Comparison of ENCODE assay signal across 1 cellular context in the genomic region with DNA sequence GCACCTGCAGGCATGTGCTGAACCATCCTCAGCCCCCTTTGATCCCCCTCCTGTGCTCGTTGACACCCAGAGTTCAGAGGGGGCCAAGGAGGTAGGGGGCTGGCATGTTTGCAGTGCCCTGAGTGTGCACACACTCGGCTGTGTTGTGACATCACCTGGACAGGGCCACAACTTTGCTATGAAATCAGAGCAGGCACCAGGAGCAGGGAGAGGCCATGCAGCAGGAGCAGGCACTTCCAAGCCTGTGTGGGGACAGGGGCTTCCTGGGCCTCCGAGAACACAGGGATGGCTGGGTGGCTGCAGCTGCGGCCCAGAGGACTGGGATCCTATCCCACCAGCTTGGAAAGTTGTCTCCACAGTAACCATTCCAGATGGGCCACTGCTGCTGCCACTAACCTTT.
TF ChIP-seq lines count a peak whose summit lies in the region.

No MANE protein-coding gene starts in this region.

TF ChIP-seq in WTC11, 78 proteins besides CTCF, POLR2A, EP300 and RAD21 (continued from another document):
- TF ChIP-seq HMGXB4 (CRISPR knock-in tag; IDR thresholded peaks at IDR 0.05) (no peak), SP1 (CRISPR knock-in tag; conservative IDR thresholded peaks at IDR 0.05) (no peak), USF1 (CRISPR knock-in tag; IDR thresholded peaks at IDR 0.05) (no peak), MLX (CRISPR knock-in tag; IDR thresholded peaks at IDR 0.05) (no peak), ZNF317 (CRISPR knock-in tag; IDR thresholded peaks at IDR 0.05; ENCODE audit: borderline replicate concordance, low read depth) (no peak), TP53 (CRISPR knock-in tag; IDR thresholded peaks at IDR 0.05) (no peak), CBFB (CRISPR knock-in tag; IDR thresholded peaks at IDR 0.05; ENCODE audit: low read depth) (no peak), SMAD4 (CRISPR knock-in tag; IDR thresholded peaks at IDR 0.05) (no peak), GTF2I (CRISPR knock-in tag; conservative IDR thresholded peaks at IDR 0.05) (no peak), ZNF232 (CRISPR knock-in tag; IDR thresholded peaks at IDR 0.05) (no peak), ZNF281 (CRISPR knock-in tag; IDR thresholded peaks at IDR 0.05) (no peak), NR1H2 (CRISPR knock-in tag; IDR thresholded peaks at IDR 0.05) (no peak), NR3C1 (CRISPR knock-in tag; conservative IDR thresholded peaks at IDR 0.05; ENCODE audit: low read depth) (no peak), ZNF219 (CRISPR knock-in tag; IDR thresholded peaks at IDR 0.05; ENCODE audit: borderline replicate concordance) (no peak)
- TF ChIP-seq, protein P1, sequence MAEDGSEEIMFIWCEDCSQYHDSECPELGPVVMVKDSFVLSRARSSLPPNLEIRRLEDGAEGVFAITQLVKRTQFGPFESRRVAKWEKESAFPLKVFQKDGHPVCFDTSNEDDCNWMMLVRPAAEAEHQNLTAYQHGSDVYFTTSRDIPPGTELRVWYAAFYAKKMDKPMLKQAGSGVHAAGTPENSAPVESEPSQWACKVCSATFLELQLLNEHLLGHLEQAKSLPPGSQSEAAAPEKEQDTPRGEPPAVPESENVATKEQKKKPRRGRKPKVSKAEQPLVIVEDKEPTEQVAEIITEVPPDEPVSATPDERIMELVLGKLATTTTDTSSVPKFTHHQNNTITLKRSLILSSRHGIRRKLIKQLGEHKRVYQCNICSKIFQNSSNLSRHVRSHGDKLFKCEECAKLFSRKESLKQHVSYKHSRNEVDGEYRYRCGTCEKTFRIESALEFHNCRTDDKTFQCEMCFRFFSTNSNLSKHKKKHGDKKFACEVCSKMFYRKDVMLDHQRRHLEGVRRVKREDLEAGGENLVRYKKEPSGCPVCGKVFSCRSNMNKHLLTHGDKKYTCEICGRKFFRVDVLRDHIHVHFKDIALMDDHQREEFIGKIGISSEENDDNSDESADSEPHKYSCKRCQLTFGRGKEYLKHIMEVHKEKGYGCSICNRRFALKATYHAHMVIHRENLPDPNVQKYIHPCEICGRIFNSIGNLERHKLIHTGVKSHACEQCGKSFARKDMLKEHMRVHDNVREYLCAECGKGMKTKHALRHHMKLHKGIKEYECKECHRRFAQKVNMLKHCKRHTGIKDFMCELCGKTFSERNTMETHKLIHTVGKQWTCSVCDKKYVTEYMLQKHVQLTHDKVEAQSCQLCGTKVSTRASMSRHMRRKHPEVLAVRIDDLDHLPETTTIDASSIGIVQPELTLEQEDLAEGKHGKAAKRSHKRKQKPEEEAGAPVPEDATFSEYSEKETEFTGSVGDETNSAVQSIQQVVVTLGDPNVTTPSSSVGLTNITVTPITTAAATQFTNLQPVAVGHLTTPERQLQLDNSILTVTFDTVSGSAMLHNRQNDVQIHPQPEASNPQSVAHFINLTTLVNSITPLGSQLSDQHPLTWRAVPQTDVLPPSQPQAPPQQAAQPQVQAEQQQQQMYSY (CRISPR knock-in tag; IDR thresholded peaks at IDR 0.05), result no peak
- TF ChIP-seq, protein P2, sequence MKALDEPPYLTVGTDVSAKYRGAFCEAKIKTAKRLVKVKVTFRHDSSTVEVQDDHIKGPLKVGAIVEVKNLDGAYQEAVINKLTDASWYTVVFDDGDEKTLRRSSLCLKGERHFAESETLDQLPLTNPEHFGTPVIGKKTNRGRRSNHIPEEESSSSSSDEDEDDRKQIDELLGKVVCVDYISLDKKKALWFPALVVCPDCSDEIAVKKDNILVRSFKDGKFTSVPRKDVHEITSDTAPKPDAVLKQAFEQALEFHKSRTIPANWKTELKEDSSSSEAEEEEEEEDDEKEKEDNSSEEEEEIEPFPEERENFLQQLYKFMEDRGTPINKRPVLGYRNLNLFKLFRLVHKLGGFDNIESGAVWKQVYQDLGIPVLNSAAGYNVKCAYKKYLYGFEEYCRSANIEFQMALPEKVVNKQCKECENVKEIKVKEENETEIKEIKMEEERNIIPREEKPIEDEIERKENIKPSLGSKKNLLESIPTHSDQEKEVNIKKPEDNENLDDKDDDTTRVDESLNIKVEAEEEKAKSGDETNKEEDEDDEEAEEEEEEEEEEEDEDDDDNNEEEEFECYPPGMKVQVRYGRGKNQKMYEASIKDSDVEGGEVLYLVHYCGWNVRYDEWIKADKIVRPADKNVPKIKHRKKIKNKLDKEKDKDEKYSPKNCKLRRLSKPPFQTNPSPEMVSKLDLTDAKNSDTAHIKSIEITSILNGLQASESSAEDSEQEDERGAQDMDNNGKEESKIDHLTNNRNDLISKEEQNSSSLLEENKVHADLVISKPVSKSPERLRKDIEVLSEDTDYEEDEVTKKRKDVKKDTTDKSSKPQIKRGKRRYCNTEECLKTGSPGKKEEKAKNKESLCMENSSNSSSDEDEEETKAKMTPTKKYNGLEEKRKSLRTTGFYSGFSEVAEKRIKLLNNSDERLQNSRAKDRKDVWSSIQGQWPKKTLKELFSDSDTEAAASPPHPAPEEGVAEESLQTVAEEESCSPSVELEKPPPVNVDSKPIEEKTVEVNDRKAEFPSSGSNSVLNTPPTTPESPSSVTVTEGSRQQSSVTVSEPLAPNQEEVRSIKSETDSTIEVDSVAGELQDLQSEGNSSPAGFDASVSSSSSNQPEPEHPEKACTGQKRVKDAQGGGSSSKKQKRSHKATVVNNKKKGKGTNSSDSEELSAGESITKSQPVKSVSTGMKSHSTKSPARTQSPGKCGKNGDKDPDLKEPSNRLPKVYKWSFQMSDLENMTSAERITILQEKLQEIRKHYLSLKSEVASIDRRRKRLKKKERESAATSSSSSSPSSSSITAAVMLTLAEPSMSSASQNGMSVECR (CRISPR knock-in tag; IDR thresholded peaks at IDR 0.05; ENCODE audit: borderline replicate concordance), result no peak
- TF ChIP-seq, protein P3, sequence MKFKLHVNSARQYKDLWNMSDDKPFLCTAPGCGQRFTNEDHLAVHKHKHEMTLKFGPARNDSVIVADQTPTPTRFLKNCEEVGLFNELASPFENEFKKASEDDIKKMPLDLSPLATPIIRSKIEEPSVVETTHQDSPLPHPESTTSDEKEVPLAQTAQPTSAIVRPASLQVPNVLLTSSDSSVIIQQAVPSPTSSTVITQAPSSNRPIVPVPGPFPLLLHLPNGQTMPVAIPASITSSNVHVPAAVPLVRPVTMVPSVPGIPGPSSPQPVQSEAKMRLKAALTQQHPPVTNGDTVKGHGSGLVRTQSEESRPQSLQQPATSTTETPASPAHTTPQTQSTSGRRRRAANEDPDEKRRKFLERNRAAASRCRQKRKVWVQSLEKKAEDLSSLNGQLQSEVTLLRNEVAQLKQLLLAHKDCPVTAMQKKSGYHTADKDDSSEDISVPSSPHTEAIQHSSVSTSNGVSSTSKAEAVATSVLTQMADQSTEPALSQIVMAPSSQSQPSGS (CRISPR knock-in tag; IDR thresholded peaks at IDR 0.05; ENCODE audit: borderline replicate concordance, low read depth), result no peak
